In the genomic region with DNA sequence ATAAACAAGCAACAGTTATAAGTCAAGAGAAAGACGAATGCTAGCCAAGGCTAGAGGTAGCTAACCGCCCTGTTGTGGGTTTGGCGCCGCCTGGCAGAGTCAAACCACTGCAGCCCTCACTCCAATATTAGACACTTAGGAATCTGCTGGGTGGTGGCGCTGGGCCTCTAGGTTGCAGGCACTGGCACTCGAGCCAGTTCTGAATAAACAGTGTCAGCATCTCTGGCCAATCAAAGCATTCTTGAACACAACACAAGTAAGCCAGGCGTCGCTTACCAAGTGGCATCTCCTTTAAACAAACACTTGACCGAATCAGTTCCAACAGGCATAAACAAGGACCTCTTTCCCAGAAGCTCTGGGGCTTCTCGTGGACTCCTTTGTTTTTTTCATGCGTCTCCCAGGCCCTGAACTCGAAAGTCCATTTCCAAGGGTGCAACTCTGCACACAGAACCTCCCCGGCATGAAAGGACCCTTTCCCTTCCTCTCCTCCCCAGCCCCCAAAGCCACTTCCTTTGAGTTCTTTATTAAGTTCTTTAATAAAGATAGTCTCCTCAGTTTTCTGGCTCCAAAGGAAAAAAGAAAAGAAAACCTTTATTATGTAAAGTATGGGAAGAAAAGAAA, we compare ENCODE assay signal across 10 cellular contexts.
DNase-seq lines count a peak whose midpoint lies in the region; ATAC-seq, FAIRE-seq and TF ChIP-seq lines count a peak whose summit lies in the region.
"Had no signal": no experiment of that assay in that cellular context is flagged by ENCODE, and none has a peak within 500 bp of the region (broad histone marks: within the 10 kb centered on the region; RNA-seq: fewer than 3 reads in every experiment).

No MANE protein-coding gene starts in this region.

- no peak for TF ChIP-seq POLR2A in GM18505 (IDR thresholded peaks at IDR 0.05; ENCODE audit: borderline replicate concordance, extremely low read depth, insufficient read depth, insufficient read length)

- peak; percentile 70 to 90 (median 88) for ATAC-seq in pancreas
- ATAC-seq in GM18505 (IDR thresholded peaks at IDR 0.05; ENCODE audit: unreplicated experiment), result no peak

- no peaks in the 10 kb centered on the region for H3K27me3 ChIP-seq in pancreas

- peak overlapping the region in 3 of 4 donors; percentile 5 to 47 (median 45) for H3K27ac ChIP-seq in pancreas

- intact Hi-C loops in pancreas (cut with DNase I), result no loop called here
- intact Hi-C loops in posterior vena cava (cut with DNase I), result no loop called here

- peaks cover 2 to 24% (median 6%) of the 10 kb centered on the region in 3 donors for H3K36me3 ChIP-seq in pancreas

- peak in 13 of 14 donors; percentile 13 to 77 (median 52) for DNase-seq in C1 segment of cervical spinal cord (lab: John Stamatoyannopoulos, UW)
- peak; percentile 46 for DNase-seq in NCI-H345 treated with DMSO at 0.1 percent for 48 hours (lab: John Stamatoyannopoulos, UW; ENCODE audit: unreplicated experiment)
- DNase-seq in globus pallidus (ENCODE audit: low spot score), result peak; percentile 89
- peak in 5 of 6 donors; percentile 62 to 75 (median 67) for DNase-seq in pancreas
- DNase-seq in NCI-H524 treated with DMSO at 0.1 percent for 48 hours (lab: John Stamatoyannopoulos, UW), result no peak
- DNase-seq in posterior vena cava (ENCODE audit: low spot score), result no peak
- no peak for DNase-seq in NCI-H1436 (lab: John Stamatoyannopoulos, UW)
- DNase-seq: NK-92 treated with Interleukin-12 subunit alpha and Interleukin-12 subunit beta, amount 100 ng/mL, for 24 hours; stimulated activated CD4-positive, alpha-beta T cell treated with anti-CD3 and anti-CD28 coated beads, Interleukin-2, amount 100 ng/mL, for 24 hours had no signal

- H3K9me3 ChIP-seq in pancreas, result no peaks in the 10 kb centered on the region

- peaks cover 14 to 23% (median 18%) of the 10 kb centered on the region in 3 donors for H3K4me1 ChIP-seq in pancreas

- H3K4me3 ChIP-seq in pancreas, result no peak overlapping the region

- FAIRE-seq in pancreas (lab: Jason Lieb, UNC), result no peak

- no peak for TF ChIP-seq CTCF in pancreas (IDR thresholded peaks at IDR 0.05)

- WGBS in pancreas, 2 donors, result 41 to 47% methylated on average over 13 of the region's 13 CpGs

Comparison
In these comparisons a context has a peak if more than half of its experiments do, and no peak if none do; other contexts are left out.
1. DNase-seq: peak in C1 segment of cervical spinal cord (13 of 14), NCI-H345 treated with DMSO at 0.1 percent for 48 hours (single experiment), globus pallidus (single experiment) and pancreas (5 of 6); none in NCI-H524 treated with DMSO at 0.1 percent for 48 hours (single experiment), posterior vena cava (single experiment) and NCI-H1436 (single experiment).